In genomic region chr15:85289677-85290365, GRCh38 we compare ENCODE assay signal across 8 cellular contexts.
A peak's percentile ranks its signal among the peaks of the same experiment; 100 is the strongest.
DNase-seq lines count a peak whose midpoint lies in the region; ATAC-seq and TF ChIP-seq lines count a peak whose summit lies in the region.

No MANE protein-coding gene starts in this region.

- POLR2A ChIA-PET in BJ (lab: Charles Lee), result no interaction called here

- peak; percentile 86 for ATAC-seq in left colon
- ATAC-seq in upper lobe of right lung, result peak; percentile 89
- no peak for ATAC-seq in HG03469 (IDR thresholded peaks at IDR 0.05; ENCODE audit: unreplicated experiment)
- no peak for ATAC-seq in HG03159 (IDR thresholded peaks at IDR 0.05; ENCODE audit: unreplicated experiment)

- intact Hi-C loops in breast epithelium (cut with DNase I; ENCODE audit: low total_unique reads), result no loop called here
- intact Hi-C loops in left colon (cut with DNase I, micrococcal nuclease), result no loop called here
- intact Hi-C loops in upper lobe of right lung (cut with DNase I), result no loop called here

- H3K9me3 ChIP-seq in breast epithelium (no peaks in the 10 kb centered on the region), upper lobe of right lung (no peaks in the 10 kb centered on the region)

- H3K36me3 ChIP-seq in BJ (ENCODE audit: control insufficient read depth, insufficient read depth, low read length) (no peaks in the 10 kb centered on the region), breast epithelium (no peaks in the 10 kb centered on the region), upper lobe of right lung (no peaks in the 10 kb centered on the region)

- TF ChIP-seq CTCF in BJ (IDR thresholded peaks at IDR 0.05; ENCODE audit: insufficient read depth, low read depth, low read length), result peak; percentile 52
- TF ChIP-seq CTCF in GM13977 (IDR thresholded peaks at IDR 0.05; ENCODE audit: extremely low read depth, insufficient read depth, missing control alignments), result peak; percentile 68
- TF ChIP-seq CTCF in breast epithelium (IDR thresholded peaks at IDR 0.05), result peak in 2 of 3 donors; percentile 44 to 51
- TF ChIP-seq CTCF in upper lobe of right lung (IDR thresholded peaks at IDR 0.05), result peak; percentile 59

- TF ChIP-seq POLR2A in breast epithelium (IDR thresholded peaks at IDR 0.05), result no peak

- H3K4me3 ChIP-seq in BJ (ENCODE audit: low read depth, low read length), result no peak overlapping the region
- H3K4me3 ChIP-seq in breast epithelium, result no peak overlapping the region
- H3K4me3 ChIP-seq in upper lobe of right lung, result no peak overlapping the region

- DNase-seq in BJ (ENCODE audit: low read depth) (no peak), GM13977 (ENCODE audit: low spot score) (peak; percentile 52), NCI-H446 (lab: John Stamatoyannopoulos, UW) (peak; percentile 5 to 57), breast epithelium (ENCODE audit: low spot score in 2 of 2) (no peak), left colon (peak in 1 of 2 donors; percentile 34), upper lobe of right lung (no peak)

- H3K27me3 ChIP-seq in BJ (ENCODE audit: control insufficient read depth, insufficient read depth, low read length) (peaks cover 4% of the 10 kb centered on the region), breast epithelium (no peaks in the 10 kb centered on the region), upper lobe of right lung (no peaks in the 10 kb centered on the region)

- H3K4me1 ChIP-seq in breast epithelium (no peaks in the 10 kb centered on the region), upper lobe of right lung (no peaks in the 10 kb centered on the region)

- H3K27ac ChIP-seq in breast epithelium (no peak overlapping the region), upper lobe of right lung (no peak overlapping the region)

- CTCF ChIA-PET in BJ (lab: Yijun Ruan, JAX), result interaction anchor here (1.0 to 2.6 kb wide), 14 partner anchors 9 to 702 kb away, joined by 3 to 10 read pairs (median 4); no protein-coding TSS in a partner anchor

- in situ Hi-C loops in GM13977 (cut with MboI; ENCODE audit: low pct_unique_long_range_greater_than_20kb, low sequenced_read_pairs, unreplicated experiment), result loop anchor here (25.0 kb wide), 1 partner anchor 547 kb away; no protein-coding TSS in a partner anchor

Comparison
In these comparisons a context has a peak if more than half of its experiments do, and no peak if none do; other contexts are left out.
1. DNase-seq: peak in GM13977 (single experiment) and NCI-H446 (2 of 2); none in BJ (single experiment), breast epithelium (0 of 2) and upper lobe of right lung (single experiment).
2. ATAC-seq: peak in left colon (single experiment) and upper lobe of right lung (single experiment); none in HG03469 (single experiment) and HG03159 (single experiment).
3. Peak in every context shown above with its lines, with median percentiles within 50 percentile points of each other: CTCF ChIP-seq.